ENCODE assay signal across 7 cellular contexts in the genomic region with DNA sequence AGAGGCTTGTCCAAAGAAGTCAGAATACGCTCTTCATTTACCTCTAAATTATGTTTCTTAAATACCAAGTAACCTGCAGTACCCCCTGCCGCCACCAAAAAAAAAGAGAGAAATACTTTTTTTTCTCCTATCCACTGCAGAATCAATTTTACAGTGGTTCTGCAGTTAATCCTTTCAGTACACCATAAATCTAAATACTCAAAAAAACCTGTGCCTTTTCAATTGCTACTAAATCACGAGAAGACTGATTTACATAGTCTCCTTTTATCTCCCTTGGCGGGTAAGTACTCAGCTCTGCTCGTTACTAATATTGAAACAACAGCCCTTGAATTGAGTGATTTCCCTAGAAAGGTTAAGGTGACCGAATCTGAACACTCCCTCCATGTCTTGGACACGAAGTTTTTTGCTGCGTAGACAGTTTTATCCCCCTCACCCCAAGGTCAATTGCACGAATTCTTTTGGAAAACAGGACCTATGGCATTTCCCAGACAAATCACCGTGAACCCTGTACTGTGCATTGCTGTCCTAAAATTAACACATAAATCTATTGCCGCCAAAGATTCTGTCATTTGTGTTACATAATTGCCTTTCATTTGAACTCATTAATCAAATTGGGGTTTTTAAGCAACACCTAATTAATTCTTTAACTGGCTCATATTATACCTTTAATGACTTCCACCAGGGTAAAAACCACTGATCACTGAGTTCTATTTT. TPM values are rescaled to one million over a fixed set of nuclear protein-coding genes. Genes with fewer than 3 reads are reported as not detected.
DNase-seq lines count a peak whose midpoint lies in the region; ATAC-seq, FAIRE-seq and TF ChIP-seq lines count a peak whose summit lies in the region.

No MANE protein-coding gene starts in this region.

- H3K4me3 ChIP-seq in GM23338 (peak overlapping the region; percentile 96), NB4 (ENCODE audit: low read depth, low read length) (peak overlapping the region; percentile 68), brain microvascular endothelial cell (ENCODE audit: low read depth, low read length) (peak overlapping the region; percentile 99), mesendoderm (ENCODE audit: low read length) (no peak overlapping the region)

- peak overlapping the region; percentile 87 for H3K4me3 Mint-ChIP-seq in GM23338

- peaks cover 42% of the 10 kb centered on the region for H3K27me3 ChIP-seq in GM23338 (ENCODE audit: insufficient read depth)
- no peaks in the 10 kb centered on the region for H3K27me3 ChIP-seq in brain microvascular endothelial cell (replicated peaks)
- H3K27me3 ChIP-seq in mesendoderm (ENCODE audit: insufficient read depth, low read length, poor library complexity): no peaks in the 10 kb centered on the region

- H4K8ac ChIP-seq in mesendoderm (ENCODE audit: low read depth, low read length): no peak overlapping the region

- no peaks in the 10 kb centered on the region for H3K9me2 ChIP-seq in GM23338 (ENCODE audit: insufficient read depth)

- no peak overlapping the region for H3K4ac ChIP-seq in mesendoderm (ENCODE audit: low read depth, low read length)

- FAIRE-seq in GM12892 (lab: Jason Lieb, UNC): peak; percentile 90

- no peak overlapping the region for H2AFZ ChIP-seq in GM23338

- H3K9ac ChIP-seq in mesendoderm (ENCODE audit: low read length): peak overlapping the region; percentile 52

- TF ChIP-seq CTCF in GM23338 (conservative IDR thresholded peaks at IDR 0.05; ENCODE audit: low read depth in 2 of 2) (peak in 1 of 2 experiments; percentile 60; a peak in 2 of 4 replicates), NB4 (IDR thresholded peaks at IDR 0.05; ENCODE audit: low read depth, low read length) (peak; percentile 5), brain microvascular endothelial cell (IDR thresholded peaks at IDR 0.05; ENCODE audit: low read depth, low read length, missing control alignments) (no peak)

- H4K20me1 ChIP-seq in GM23338 (replicated peaks; ENCODE audit: insufficient read depth): no peaks in the 10 kb centered on the region

- peak overlapping the region; percentile 51 for H3K18ac ChIP-seq in mesendoderm (ENCODE audit: low read length)

- no peak overlapping the region for H4K5ac ChIP-seq in mesendoderm (ENCODE audit: low read length)

- no CpG with 5 or more reads among the region's 11 CpGs for WGBS in mesendoderm (ENCODE audit: extremely low coverage, insufficient coverage, low lambda C conversion rate)

- no peak for ATAC-seq in GM23338
- ATAC-seq in HG03025 (IDR thresholded peaks at IDR 0.05; ENCODE audit: low FRiP score, unreplicated experiment): no peak

- H2BK15ac ChIP-seq in mesendoderm (replicated peaks; ENCODE audit: low read depth): no peak overlapping the region

- H3K4me1 ChIP-seq in GM23338 (ENCODE audit: insufficient read depth) (peaks cover 25% of the 10 kb centered on the region), mesendoderm (ENCODE audit: control insufficient read depth, low read depth, low read length) (peaks cover 8% of the 10 kb centered on the region)

- H3K79me1 ChIP-seq in mesendoderm (ENCODE audit: low read length): peaks cover 6% of the 10 kb centered on the region

- no peak overlapping the region for H3K27ac Mint-ChIP-seq in GM23338

- peaks cover 12% of the 10 kb centered on the region; the same call in 1 of the 2 replicates for H3F3A ChIP-seq in GM23338 (replicated peaks; ENCODE audit: low read depth)

- H3K4me2 ChIP-seq in GM23338 (peak overlapping the region; percentile 93), mesendoderm (ENCODE audit: low read length) (peak overlapping the region; percentile 52)

- peak; percentile 31 for DNase-seq in GM12892 (ENCODE audit: insufficient read length)
- peak; percentile 46 for DNase-seq in GM23338 (ENCODE audit: low spot score)
- DNase-seq in NB4 (ENCODE audit: low read depth): peak; percentile 42
- no peak for DNase-seq in brain microvascular endothelial cell
- DNase-seq in mesendoderm: peak; percentile 37
- no peak for DNase-seq in hypothalamus (lab: John Stamatoyannopoulos, UW)

- H2AK5ac ChIP-seq in mesendoderm (ENCODE audit: low read length): no peak overlapping the region

- no peaks in the 10 kb centered on the region; the same call in 1 of the 3 replicates for H3K36me3 Mint-ChIP-seq in GM23338 (ENCODE audit: low read depth)

- H3K79me2 ChIP-seq in GM23338 (replicated peaks; ENCODE audit: insufficient read depth) (no peaks in the 10 kb centered on the region), mesendoderm (ENCODE audit: control insufficient read depth, insufficient read depth, low read length) (peaks cover 18% of the 10 kb centered on the region)

- TF ChIP-seq POLR2A in GM12892 (IDR thresholded peaks at IDR 0.05; ENCODE audit: low read depth, low read length) (no peak), NB4 (IDR thresholded peaks at IDR 0.05; ENCODE audit: extremely low read depth, insufficient read length) (no peak)

- H3K56ac ChIP-seq in mesendoderm (ENCODE audit: low read length): peak overlapping the region; percentile 71

- no peak overlapping the region for H2BK120ac ChIP-seq in mesendoderm (ENCODE audit: low read depth, low read length)

- H3K36me3 ChIP-seq in GM23338 (ENCODE audit: insufficient read depth) (0 out of 2 replicates have a peak, but pooled peaks cover 2% of the 10 kb centered on the region), brain microvascular endothelial cell (replicated peaks) (peaks cover 33% of the 10 kb centered on the region), mesendoderm (ENCODE audit: control insufficient read depth, insufficient read depth, low read length) (peaks cover 3% of the 10 kb centered on the region)

- no peak overlapping the region for H3K23ac ChIP-seq in mesendoderm (ENCODE audit: low read length)

- no peak overlapping the region for H2BK5ac ChIP-seq in mesendoderm (ENCODE audit: low read length)

- H3K9me3 Mint-ChIP-seq in GM23338: peaks cover 2% of the 10 kb centered on the region; the same call in 1 of the 3 replicates

- in situ Hi-C loops in brain microvascular endothelial cell (cut with HindIII; ENCODE audit: low pct_ligation_motif_present, low sequenced_read_pairs): loop anchor here (25.0 kb wide), 1 partner anchor 365 kb away; no protein-coding TSS in a partner anchor

- peaks cover 20% of the 10 kb centered on the region for H3K4me1 Mint-ChIP-seq in GM23338

- H3K27ac ChIP-seq in GM23338 (ENCODE audit: low read depth) (no peak overlapping the region), brain microvascular endothelial cell (peak overlapping the region; percentile 99), mesendoderm (ENCODE audit: low read depth, low read length) (peak overlapping the region; percentile 55)

- peaks cover 40% of the 10 kb centered on the region for H3K27me3 Mint-ChIP-seq in GM23338 (ENCODE audit: insufficient read depth, low read depth, poor library complexity)

RNA-seq across cellular contexts. Expression of gene VIM, which starts 0.5 kb away (rescaled TPM):
- polyA plus RNA-seq in GM12892 (2012; ENCODE audit: missing spikeins): 162 TPM
- total RNA-seq in GM23338 (2014; rRNA removed; shearing (Covaris generic)): 214 and 228 TPM in 2 replicates
- polyA plus RNA-seq in GM23338 (2016; fragmentation: Nextera tagmentation; extraction: Ambion mirVana): 131 and 137 TPM in 2 replicates
- polyA plus RNA-seq in mesendoderm (2013, experiment 1 of 2): 253 TPM
- 277 TPM for polyA plus RNA-seq in mesendoderm (2013, experiment 2 of 2)

RNA-seq across cellular contexts. Expression of gene TRDMT1, which starts 26.1 kb away (rescaled TPM):
- 4.4 TPM for polyA plus RNA-seq in GM12892 (2012; ENCODE audit: missing spikeins)
- 30.8 and 37.7 TPM in 2 replicates for total RNA-seq in GM23338 (2014; rRNA removed; shearing (Covaris generic))
- 12.0 and 16.0 TPM in 2 replicates for polyA plus RNA-seq in GM23338 (2016; fragmentation: Nextera tagmentation; extraction: Ambion mirVana)
- polyA plus RNA-seq in mesendoderm (2013, experiment 1 of 2): 10.3 TPM
- polyA plus RNA-seq in mesendoderm (2013, experiment 2 of 2): 11.6 TPM

Comparison
In these comparisons a context has a peak if more than half of its experiments do, and no peak if none do; other contexts are left out.
1. DNase-seq: peak in GM12892 (single experiment), GM23338 (single experiment), NB4 (single experiment) and mesendoderm (single experiment); none in brain microvascular endothelial cell (single experiment) and hypothalamus (0 of 51).